ENCODE assay signal across 1 cellular context in the genomic region with DNA sequence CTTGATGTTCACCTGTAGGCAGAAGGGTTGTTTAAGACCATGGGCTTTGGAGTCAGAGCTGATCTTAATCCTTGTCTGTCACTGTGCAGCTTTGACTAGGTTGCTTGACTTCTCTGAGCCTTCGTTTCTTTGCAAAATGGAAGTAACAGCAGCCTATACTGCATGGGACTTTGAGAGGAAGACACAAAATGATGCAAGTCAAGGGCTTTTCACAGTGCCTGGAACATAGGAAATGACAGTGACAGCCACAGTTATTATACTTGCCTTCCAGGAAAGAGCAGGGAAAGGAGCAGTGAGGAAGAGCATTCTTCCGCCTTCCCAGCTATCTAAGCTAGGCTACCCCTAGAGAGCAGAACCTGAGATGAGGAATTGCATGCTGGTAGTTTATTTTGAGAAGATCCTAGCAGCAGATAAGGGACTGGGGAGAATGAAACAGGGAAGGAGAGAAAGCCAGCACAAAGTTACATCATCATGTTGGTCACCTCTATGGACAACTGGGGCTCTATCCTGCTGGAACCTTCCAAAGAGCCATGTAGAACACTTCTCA.
TF ChIP-seq lines count a peak whose summit lies in the region.

No MANE protein-coding gene starts in this region.

TF ChIP-seq in HepG2, 621 proteins besides CTCF, POLR2A, EP300 and RAD21:
- TF ChIP-seq ZC3H13 (CRISPR knock-in tag; IDR thresholded peaks at IDR 0.05): no peak
- TF ChIP-seq, protein P1, sequence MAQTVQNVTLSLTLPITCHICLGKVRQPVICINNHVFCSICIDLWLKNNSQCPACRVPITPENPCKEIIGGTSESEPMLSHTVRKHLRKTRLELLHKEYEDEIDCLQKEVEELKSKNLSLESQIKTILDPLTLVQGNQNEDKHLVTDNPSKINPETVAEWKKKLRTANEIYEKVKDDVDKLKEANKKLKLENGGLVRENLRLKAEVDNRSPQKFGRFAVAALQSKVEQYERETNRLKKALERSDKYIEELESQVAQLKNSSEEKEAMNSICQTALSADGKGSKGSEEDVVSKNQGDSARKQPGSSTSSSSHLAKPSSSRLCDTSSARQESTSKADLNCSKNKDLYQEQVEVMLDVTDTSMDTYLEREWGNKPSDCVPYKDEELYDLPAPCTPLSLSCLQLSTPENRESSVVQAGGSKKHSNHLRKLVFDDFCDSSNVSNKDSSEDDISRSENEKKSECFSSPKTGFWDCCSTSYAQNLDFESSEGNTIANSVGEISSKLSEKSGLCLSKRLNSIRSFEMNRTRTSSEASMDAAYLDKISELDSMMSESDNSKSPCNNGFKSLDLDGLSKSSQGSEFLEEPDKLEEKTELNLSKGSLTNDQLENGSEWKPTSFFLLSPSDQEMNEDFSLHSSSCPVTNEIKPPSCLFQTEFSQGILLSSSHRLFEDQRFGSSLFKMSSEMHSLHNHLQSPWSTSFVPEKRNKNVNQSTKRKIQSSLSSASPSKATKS (CRISPR knock-in tag; IDR thresholded peaks at IDR 0.05): no peak
- 0 out of 2 replicates have a peak, but pooled peaks have one; percentile 15 for TF ChIP-seq ATF7 (IDR thresholded peaks at IDR 0.05)
- TF ChIP-seq ATF7 (CRISPR knock-in tag; IDR thresholded peaks at IDR 0.05): no peak
- no peak for TF ChIP-seq DMAP1 (CRISPR knock-in tag; IDR thresholded peaks at IDR 0.05)
- TF ChIP-seq ZNF768 (CRISPR knock-in tag; IDR thresholded peaks at IDR 0.05): peak; percentile 84; the same call in 1 of the 2 replicates
- no peak for TF ChIP-seq HNRNPL (IDR thresholded peaks at IDR 0.05; ENCODE audit: low read depth, low read length)
- no peak for TF ChIP-seq GATAD2A (CRISPR knock-in tag; IDR thresholded peaks at IDR 0.05)
- TF ChIP-seq ZNF614 (CRISPR knock-in tag; IDR thresholded peaks at IDR 0.05; ENCODE audit: borderline replicate concordance): no peak
- TF ChIP-seq, protein P2, sequence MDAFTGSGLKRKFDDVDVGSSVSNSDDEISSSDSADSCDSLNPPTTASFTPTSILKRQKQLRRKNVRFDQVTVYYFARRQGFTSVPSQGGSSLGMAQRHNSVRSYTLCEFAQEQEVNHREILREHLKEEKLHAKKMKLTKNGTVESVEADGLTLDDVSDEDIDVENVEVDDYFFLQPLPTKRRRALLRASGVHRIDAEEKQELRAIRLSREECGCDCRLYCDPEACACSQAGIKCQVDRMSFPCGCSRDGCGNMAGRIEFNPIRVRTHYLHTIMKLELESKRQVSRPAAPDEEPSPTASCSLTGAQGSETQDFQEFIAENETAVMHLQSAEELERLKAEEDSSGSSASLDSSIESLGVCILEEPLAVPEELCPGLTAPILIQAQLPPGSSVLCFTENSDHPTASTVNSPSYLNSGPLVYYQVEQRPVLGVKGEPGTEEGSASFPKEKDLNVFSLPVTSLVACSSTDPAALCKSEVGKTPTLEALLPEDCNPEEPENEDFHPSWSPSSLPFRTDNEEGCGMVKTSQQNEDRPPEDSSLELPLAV (CRISPR knock-in tag; conservative IDR thresholded peaks at IDR 0.05; ENCODE audit: low read depth): no peak
- TF ChIP-seq TEAD2 (CRISPR knock-in tag; IDR thresholded peaks at IDR 0.05): no peak
- TF ChIP-seq CHCHD3 (CRISPR knock-in tag; IDR thresholded peaks at IDR 0.05): no peak
- no peak for TF ChIP-seq AGO1 (IDR thresholded peaks at IDR 0.05; ENCODE audit: low read depth, low read length, poor library complexity, severe bottlenecking)
